Comparison of ENCODE assay signal across 1 cellular context in the genomic region with DNA sequence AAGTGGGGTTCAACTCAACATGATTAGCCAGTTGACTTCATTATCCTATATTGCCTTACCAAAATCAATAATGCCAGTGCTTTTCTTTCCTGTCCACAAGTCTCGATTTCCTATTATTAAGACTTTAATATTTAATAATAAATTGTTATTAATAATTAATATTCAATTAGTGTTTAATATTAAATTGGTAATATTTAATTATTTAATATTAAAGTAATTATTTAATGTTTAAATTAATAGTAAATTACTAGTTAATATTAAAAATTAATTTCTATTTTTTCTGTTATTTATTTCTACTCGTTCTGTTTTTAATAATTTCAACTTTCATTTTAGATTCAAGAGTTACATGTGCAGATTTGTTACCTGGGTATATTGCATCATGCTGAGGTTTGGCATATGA.
TF ChIP-seq lines count a peak whose summit lies in the region.

No MANE protein-coding gene starts in this region.

TF ChIP-seq in WTC11, 78 proteins besides CTCF, POLR2A, EP300 and RAD21 (continued from another document):
- TF ChIP-seq, protein P1, sequence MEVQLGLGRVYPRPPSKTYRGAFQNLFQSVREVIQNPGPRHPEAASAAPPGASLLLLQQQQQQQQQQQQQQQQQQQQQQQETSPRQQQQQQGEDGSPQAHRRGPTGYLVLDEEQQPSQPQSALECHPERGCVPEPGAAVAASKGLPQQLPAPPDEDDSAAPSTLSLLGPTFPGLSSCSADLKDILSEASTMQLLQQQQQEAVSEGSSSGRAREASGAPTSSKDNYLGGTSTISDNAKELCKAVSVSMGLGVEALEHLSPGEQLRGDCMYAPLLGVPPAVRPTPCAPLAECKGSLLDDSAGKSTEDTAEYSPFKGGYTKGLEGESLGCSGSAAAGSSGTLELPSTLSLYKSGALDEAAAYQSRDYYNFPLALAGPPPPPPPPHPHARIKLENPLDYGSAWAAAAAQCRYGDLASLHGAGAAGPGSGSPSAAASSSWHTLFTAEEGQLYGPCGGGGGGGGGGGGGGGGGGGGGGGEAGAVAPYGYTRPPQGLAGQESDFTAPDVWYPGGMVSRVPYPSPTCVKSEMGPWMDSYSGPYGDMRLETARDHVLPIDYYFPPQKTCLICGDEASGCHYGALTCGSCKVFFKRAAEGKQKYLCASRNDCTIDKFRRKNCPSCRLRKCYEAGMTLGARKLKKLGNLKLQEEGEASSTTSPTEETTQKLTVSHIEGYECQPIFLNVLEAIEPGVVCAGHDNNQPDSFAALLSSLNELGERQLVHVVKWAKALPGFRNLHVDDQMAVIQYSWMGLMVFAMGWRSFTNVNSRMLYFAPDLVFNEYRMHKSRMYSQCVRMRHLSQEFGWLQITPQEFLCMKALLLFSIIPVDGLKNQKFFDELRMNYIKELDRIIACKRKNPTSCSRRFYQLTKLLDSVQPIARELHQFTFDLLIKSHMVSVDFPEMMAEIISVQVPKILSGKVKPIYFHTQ (CRISPR knock-in tag; IDR thresholded peaks at IDR 0.05): no peak
- no peak for TF ChIP-seq GRHL2 (CRISPR knock-in tag; IDR thresholded peaks at IDR 0.05; ENCODE audit: insufficient replicate concordance, severe bottlenecking)
- TF ChIP-seq, protein P2, sequence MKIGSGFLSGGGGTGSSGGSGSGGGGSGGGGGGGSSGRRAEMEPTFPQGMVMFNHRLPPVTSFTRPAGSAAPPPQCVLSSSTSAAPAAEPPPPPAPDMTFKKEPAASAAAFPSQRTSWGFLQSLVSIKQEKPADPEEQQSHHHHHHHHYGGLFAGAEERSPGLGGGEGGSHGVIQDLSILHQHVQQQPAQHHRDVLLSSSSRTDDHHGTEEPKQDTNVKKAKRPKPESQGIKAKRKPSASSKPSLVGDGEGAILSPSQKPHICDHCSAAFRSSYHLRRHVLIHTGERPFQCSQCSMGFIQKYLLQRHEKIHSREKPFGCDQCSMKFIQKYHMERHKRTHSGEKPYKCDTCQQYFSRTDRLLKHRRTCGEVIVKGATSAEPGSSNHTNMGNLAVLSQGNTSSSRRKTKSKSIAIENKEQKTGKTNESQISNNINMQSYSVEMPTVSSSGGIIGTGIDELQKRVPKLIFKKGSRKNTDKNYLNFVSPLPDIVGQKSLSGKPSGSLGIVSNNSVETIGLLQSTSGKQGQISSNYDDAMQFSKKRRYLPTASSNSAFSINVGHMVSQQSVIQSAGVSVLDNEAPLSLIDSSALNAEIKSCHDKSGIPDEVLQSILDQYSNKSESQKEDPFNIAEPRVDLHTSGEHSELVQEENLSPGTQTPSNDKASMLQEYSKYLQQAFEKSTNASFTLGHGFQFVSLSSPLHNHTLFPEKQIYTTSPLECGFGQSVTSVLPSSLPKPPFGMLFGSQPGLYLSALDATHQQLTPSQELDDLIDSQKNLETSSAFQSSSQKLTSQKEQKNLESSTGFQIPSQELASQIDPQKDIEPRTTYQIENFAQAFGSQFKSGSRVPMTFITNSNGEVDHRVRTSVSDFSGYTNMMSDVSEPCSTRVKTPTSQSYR (CRISPR knock-in tag; IDR thresholded peaks at IDR 0.05): no peak
